ENCODE assay signal across 10 cellular contexts in the genomic region with DNA sequence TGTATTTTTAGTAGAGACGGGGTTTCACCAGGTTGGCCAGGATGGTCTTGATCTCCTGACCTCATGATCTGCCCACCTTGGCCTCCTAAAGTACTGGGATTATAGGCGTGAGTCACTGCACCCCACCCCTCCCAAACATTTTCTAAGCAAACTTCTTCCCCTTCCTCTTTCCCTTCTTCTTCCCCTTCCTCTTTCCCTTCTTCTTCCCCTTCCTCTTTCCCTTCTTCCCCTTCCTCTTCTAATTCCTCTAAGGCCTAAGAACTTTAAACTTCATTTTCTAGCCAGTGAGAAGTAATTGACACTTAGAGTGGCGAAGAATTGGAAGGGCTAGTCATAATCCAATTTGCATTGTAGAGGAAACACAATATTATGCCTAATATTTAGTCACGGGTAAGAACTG. TPM values are rescaled to one million over a fixed set of nuclear protein-coding genes. Genes with fewer than 3 reads are reported as not detected.
"Had no signal": no experiment of that assay in that cellular context is flagged by ENCODE, and none has a peak within 500 bp of the region (broad histone marks: within the 10 kb centered on the region; RNA-seq: fewer than 3 reads in every experiment).

No MANE protein-coding gene starts in this region.

RNA-seq across cellular contexts. Expression of a gene that starts 9.4 kb away (rescaled TPM):
- total RNA-seq: activated CD4-positive, alpha-beta memory T cell treated with anti-CD3 and anti-CD28 coated beads, Interleukin-2, amount 10 ng/mL, durations not matched to agents 7 days and 5 days; activated CD4-positive, alpha-beta T cell treated with anti-CD3 and anti-CD28 coated beads, Interleukin-2, amount 10 ng/mL, durations not matched to agents 7 days and 5 days; activated T-cell treated with anti-CD3 and anti-CD28 coated beads, Interleukin-2, amount 50 U/mL, for 4 hours; activated T-helper 17 cell treated with anti-CD3 and anti-CD28 coated beads, Interleukin-2, amount 50 U/mL, for 72 hours; astrocyte; bronchial epithelial cell; foreskin keratinocyte; T-helper 17 cell had no signal
- polyA plus RNA-seq: foreskin keratinocyte had no signal

RNA-seq across cellular contexts. Expression of a gene that starts 12.9 kb away (rescaled TPM):
- total RNA-seq: astrocyte, cerebellum, foreskin keratinocyte, gastrocnemius medialis had no signal
- polyA plus RNA-seq: foreskin keratinocyte had no signal
